8 cellular contexts compared by ENCODE assay signal in genomic region chr1:47262787-47263413, GRCh38. TPM values are rescaled to one million over a fixed set of nuclear protein-coding genes. Genes with fewer than 3 reads are reported as not detected.
DNase-seq lines count a peak whose midpoint lies in the region; ATAC-seq and TF ChIP-seq lines count a peak whose summit lies in the region.

No MANE protein-coding gene starts in this region.

- TF ChIP-seq CTCF in H9 (conservative IDR thresholded peaks at IDR 0.05): peak; percentile 78

- H4K8ac ChIP-seq in H9 (replicated peaks; ENCODE audit: insufficient read length, low read depth, low read length): no peak overlapping the region

- no peak overlapping the region for H3K4me3 Mint-ChIP-seq in H9

- H3K56ac ChIP-seq in H9 (ENCODE audit: insufficient read length, low read depth, low read length): no peak overlapping the region

- no peaks in the 10 kb centered on the region for H3K9me3 Mint-ChIP-seq in H9

- H2BK20ac ChIP-seq in H9 (ENCODE audit: low read depth, low read length, poor library complexity, severe bottlenecking): no peak overlapping the region

- H3K36me3 Mint-ChIP-seq in H9 (ENCODE audit: insufficient read depth in 1 of 3, low read depth in 3 of 3): peaks cover 19 to 59% (median 46%) of the 10 kb centered on the region in 3 experiments; a peak in 6 of 7 replicates

- H3K27me3 ChIP-seq in H9 (ENCODE audit: insufficient read depth, low read length): no peaks in the 10 kb centered on the region

- no peak overlapping the region for H3K23ac ChIP-seq in H9 (ENCODE audit: insufficient read length, low read depth, low read length)

- no peak overlapping the region for H3T11ph ChIP-seq in H9 (ENCODE audit: low read length)

- no peaks in the 10 kb centered on the region for H3K4me1 Mint-ChIP-seq in H9

- no peak overlapping the region for H2BK15ac ChIP-seq in H9 (ENCODE audit: low read depth, low read length)

- no peak overlapping the region for H3K4ac ChIP-seq in H9 (ENCODE audit: low read depth, low read length)

- no peaks in the 10 kb centered on the region for H4K20me1 ChIP-seq in H9 (ENCODE audit: control insufficient read depth, insufficient read depth, insufficient read length)

- H3K27ac Mint-ChIP-seq in H9: no peak overlapping the region; a peak in 1 of 7 replicates

- no peaks in the 10 kb centered on the region for H3K23me2 ChIP-seq in H9 (ENCODE audit: insufficient read length, low read depth, low read length, poor library complexity, severe bottlenecking)

- no peak overlapping the region for H2AFZ ChIP-seq in H9 (ENCODE audit: low read length)

- no peak overlapping the region for H4K5ac ChIP-seq in H9 (ENCODE audit: insufficient read length, low read depth, low read length)

- H2BK12ac ChIP-seq in H9 (ENCODE audit: insufficient read length, low read depth, low read length): no peak overlapping the region

- H3K27me3 Mint-ChIP-seq in H9 (ENCODE audit: low read depth): no peaks in the 10 kb centered on the region

- no peaks in the 10 kb centered on the region for H3K9me3 ChIP-seq in H9 (ENCODE audit: control insufficient read depth, low read depth, low read length)

- H3K14ac ChIP-seq in H9 (ENCODE audit: insufficient read depth, low read length): no peak overlapping the region

- H4K91ac ChIP-seq in H9 (ENCODE audit: insufficient read length, low read depth, low read length): no peak overlapping the region

- DNase-seq in Daoy (ENCODE audit: low read depth) (peak; percentile 36), H9 (peak; percentile 44), NCI-H82 (lab: John Stamatoyannopoulos, UW) (peak; percentile 61), hepatic stellate cell (ENCODE audit: low spot score) (peak; percentile 45)
- DNase-seq in activated naive CD4-positive, alpha-beta T cell treated with Interleukin-2 at 50 U/mL for 16 hours: peak; percentile 32
- peak; percentile 16 to 28 for DNase-seq in stimulated activated CD4-positive, alpha-beta T cell treated with anti-CD3 and anti-CD28 coated beads, Interleukin-2, amount 100 ng/mL, for 48 hours

- no peak overlapping the region for H2AK5ac ChIP-seq in H9 (ENCODE audit: insufficient read length, low read length)

- WGBS in H9 (ENCODE audit: extremely low coverage, insufficient read length, low lambda C conversion rate): no CpG with 5 or more reads among the region's 1 CpG

- no peak overlapping the region for H3K18ac ChIP-seq in H9 (ENCODE audit: insufficient read length, low read depth, low read length)

- no peaks in the 10 kb centered on the region for H3K79me1 ChIP-seq in H9 (ENCODE audit: insufficient read depth, low read depth, low read length, poor library complexity, severe bottlenecking)

- ATAC-seq in GM18519 (IDR thresholded peaks at IDR 0.05; ENCODE audit: low FRiP score, unreplicated experiment) (no peak), GM19467 (IDR thresholded peaks at IDR 0.05; ENCODE audit: unreplicated experiment) (no peak)

- H2BK5ac ChIP-seq in H9 (ENCODE audit: insufficient read length, low read length): no peak overlapping the region

- no peak overlapping the region for H2BK120ac ChIP-seq in H9 (ENCODE audit: low read depth, low read length, poor library complexity, severe bottlenecking)

- H3K27ac ChIP-seq in H9 (ENCODE audit: insufficient read length, low read depth, low read length): no peak overlapping the region

- H3K4me2 ChIP-seq in H9 (ENCODE audit: insufficient read depth, insufficient read length, low read length): no peak overlapping the region

- no peak overlapping the region for H3K9ac ChIP-seq in H9 (ENCODE audit: extremely low read depth, insufficient read length, low read length)

- no peaks in the 10 kb centered on the region for H3K4me1 ChIP-seq in H9 (ENCODE audit: insufficient read depth, low read length)

- no peaks in the 10 kb centered on the region for H3K79me2 ChIP-seq in H9 (ENCODE audit: insufficient read depth, low read length)

RNA-seq across cellular contexts. Expression of gene TAL1, which starts 30.9 kb away (rescaled TPM):
- total RNA-seq in Daoy (2014; rRNA removed; shearing (Covaris generic)): 0.23 and 0.60 TPM in 2 replicates
- 0.04 TPM in 1 of 2 replicates, not detected in the other for total RNA-seq in H9 (2021)

RNA-seq across cellular contexts. Expression of gene STIL, which starts 51.0 kb away (rescaled TPM):
- total RNA-seq in Daoy (2014; rRNA removed; shearing (Covaris generic)): 29.8 and 37.9 TPM in 2 replicates
- total RNA-seq in H9 (2021): 26.6 and 26.9 TPM in 2 replicates
